In the genomic region with DNA sequence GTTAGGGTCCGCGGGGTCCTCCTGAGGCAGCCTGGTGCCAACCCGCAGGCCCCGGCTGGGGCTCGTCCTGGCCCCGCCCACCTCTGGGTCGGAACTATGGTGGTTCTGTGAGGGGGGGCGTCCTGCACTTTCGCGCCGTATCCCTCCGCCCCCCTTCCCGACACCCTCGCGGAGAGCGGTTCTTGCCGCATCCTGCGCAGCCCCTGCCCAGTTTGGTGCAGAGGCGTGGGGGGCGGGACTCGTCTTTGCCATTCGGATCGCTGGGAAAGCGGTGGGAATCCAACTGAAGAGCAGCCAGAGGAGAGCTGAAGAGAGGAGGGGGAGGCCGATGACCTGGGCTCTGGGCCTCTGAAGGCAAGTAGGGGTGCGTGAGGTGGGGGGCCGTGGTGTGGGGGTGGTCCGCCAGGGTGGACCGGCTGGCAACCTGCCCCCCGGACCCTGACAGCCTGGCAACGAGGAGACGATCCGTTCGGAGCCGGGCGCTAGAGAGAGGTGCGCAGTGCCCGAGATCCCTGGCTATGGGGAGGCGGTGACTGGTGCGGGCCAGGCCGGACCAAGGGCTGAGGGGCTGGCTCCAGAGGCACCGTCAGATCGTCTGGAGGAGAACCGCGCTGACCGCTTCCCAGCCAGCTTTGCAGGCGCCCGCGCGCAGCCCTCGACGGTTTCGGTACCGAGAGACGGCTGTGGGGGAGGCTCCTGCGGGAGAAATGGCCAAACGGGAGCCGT, we compare ENCODE assay signal across 1 cellular context.
TF ChIP-seq lines count a peak whose summit lies in the region.

A gene with protein sequence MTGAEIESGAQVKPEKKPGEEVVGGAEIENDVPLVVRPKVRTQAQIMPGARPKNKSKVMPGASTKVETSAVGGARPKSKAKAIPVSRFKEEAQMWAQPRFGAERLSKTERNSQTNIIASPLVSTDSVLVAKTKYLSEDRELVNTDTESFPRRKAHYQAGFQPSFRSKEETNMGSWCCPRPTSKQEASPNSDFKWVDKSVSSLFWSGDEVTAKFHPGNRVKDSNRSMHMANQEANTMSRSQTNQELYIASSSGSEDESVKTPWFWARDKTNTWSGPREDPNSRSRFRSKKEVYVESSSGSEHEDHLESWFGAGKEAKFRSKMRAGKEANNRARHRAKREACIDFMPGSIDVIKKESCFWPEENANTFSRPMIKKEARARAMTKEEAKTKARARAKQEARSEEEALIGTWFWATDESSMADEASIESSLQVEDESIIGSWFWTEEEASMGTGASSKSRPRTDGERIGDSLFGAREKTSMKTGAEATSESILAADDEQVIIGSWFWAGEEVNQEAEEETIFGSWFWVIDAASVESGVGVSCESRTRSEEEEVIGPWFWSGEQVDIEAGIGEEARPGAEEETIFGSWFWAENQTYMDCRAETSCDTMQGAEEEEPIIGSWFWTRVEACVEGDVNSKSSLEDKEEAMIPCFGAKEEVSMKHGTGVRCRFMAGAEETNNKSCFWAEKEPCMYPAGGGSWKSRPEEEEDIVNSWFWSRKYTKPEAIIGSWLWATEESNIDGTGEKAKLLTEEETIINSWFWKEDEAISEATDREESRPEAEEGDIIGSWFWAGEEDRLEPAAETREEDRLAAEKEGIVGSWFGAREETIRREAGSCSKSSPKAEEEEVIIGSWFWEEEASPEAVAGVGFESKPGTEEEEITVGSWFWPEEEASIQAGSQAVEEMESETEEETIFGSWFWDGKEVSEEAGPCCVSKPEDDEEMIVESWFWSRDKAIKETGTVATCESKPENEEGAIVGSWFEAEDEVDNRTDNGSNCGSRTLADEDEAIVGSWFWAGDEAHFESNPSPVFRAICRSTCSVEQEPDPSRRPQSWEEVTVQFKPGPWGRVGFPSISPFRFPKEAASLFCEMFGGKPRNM (N-terminal part only) (plus strand): TSS at position 242 of the 726 bp plus-strand sequence. CDS start 2,431 bp downstream, outside the sequence.

TF ChIP-seq in WTC11, 78 proteins besides CTCF, POLR2A, EP300 and RAD21 (continued from another document):
- TF ChIP-seq, protein P1, sequence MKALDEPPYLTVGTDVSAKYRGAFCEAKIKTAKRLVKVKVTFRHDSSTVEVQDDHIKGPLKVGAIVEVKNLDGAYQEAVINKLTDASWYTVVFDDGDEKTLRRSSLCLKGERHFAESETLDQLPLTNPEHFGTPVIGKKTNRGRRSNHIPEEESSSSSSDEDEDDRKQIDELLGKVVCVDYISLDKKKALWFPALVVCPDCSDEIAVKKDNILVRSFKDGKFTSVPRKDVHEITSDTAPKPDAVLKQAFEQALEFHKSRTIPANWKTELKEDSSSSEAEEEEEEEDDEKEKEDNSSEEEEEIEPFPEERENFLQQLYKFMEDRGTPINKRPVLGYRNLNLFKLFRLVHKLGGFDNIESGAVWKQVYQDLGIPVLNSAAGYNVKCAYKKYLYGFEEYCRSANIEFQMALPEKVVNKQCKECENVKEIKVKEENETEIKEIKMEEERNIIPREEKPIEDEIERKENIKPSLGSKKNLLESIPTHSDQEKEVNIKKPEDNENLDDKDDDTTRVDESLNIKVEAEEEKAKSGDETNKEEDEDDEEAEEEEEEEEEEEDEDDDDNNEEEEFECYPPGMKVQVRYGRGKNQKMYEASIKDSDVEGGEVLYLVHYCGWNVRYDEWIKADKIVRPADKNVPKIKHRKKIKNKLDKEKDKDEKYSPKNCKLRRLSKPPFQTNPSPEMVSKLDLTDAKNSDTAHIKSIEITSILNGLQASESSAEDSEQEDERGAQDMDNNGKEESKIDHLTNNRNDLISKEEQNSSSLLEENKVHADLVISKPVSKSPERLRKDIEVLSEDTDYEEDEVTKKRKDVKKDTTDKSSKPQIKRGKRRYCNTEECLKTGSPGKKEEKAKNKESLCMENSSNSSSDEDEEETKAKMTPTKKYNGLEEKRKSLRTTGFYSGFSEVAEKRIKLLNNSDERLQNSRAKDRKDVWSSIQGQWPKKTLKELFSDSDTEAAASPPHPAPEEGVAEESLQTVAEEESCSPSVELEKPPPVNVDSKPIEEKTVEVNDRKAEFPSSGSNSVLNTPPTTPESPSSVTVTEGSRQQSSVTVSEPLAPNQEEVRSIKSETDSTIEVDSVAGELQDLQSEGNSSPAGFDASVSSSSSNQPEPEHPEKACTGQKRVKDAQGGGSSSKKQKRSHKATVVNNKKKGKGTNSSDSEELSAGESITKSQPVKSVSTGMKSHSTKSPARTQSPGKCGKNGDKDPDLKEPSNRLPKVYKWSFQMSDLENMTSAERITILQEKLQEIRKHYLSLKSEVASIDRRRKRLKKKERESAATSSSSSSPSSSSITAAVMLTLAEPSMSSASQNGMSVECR (CRISPR knock-in tag; IDR thresholded peaks at IDR 0.05; ENCODE audit: borderline replicate concordance), result no peak
- TF ChIP-seq, protein P2, sequence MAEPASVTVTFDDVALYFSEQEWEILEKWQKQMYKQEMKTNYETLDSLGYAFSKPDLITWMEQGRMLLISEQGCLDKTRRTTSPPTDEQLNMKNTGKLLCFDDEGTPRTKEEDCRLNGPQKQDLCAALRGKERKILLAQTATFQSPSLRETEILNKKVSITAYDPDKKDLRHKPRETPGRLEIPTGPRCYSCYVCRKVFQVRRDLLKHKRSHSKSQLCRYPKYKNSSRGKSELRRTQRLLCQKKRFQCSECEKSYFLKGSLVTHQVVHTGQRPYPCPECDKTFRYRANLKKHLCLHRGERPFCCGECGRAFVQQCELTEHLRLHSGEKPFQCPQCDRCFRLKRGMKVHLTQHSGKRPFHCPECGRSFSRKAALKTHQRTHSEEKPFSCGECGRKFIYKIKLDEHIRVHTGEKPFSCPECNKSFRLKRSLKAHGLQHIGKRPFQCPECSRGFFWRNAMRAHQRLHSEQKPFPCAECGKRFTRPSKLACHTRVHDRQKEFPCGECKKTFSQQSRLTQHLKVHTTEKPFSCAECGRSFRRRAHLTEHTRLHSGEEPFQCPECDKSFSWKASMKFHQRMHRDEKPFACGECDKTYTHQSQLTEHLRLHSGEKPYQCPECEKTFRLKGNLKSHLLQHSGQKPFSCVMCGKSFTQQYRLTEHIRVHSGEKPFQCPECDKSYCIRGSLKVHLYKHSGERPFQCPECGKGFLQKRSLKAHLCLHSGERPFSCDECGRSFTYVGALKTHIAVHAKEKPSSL (CRISPR knock-in tag; conservative IDR thresholded peaks at IDR 0.05), result no peak
- TF ChIP-seq E2F5 (CRISPR knock-in tag; IDR thresholded peaks at IDR 0.05) (peak; percentile 44; the same call in 1 of the 2 replicates), FOXP1 (CRISPR knock-in tag; IDR thresholded peaks at IDR 0.05; ENCODE audit: borderline replicate concordance) (no peak), JUN (CRISPR knock-in tag; IDR thresholded peaks at IDR 0.05) (no peak), USF1 (CRISPR knock-in tag; IDR thresholded peaks at IDR 0.05) (no peak), MAX (CRISPR knock-in tag; IDR thresholded peaks at IDR 0.05) (peak; percentile 51; the same call in 1 of the 2 replicates)
